9 cellular contexts compared by ENCODE assay signal in the genomic region with DNA sequence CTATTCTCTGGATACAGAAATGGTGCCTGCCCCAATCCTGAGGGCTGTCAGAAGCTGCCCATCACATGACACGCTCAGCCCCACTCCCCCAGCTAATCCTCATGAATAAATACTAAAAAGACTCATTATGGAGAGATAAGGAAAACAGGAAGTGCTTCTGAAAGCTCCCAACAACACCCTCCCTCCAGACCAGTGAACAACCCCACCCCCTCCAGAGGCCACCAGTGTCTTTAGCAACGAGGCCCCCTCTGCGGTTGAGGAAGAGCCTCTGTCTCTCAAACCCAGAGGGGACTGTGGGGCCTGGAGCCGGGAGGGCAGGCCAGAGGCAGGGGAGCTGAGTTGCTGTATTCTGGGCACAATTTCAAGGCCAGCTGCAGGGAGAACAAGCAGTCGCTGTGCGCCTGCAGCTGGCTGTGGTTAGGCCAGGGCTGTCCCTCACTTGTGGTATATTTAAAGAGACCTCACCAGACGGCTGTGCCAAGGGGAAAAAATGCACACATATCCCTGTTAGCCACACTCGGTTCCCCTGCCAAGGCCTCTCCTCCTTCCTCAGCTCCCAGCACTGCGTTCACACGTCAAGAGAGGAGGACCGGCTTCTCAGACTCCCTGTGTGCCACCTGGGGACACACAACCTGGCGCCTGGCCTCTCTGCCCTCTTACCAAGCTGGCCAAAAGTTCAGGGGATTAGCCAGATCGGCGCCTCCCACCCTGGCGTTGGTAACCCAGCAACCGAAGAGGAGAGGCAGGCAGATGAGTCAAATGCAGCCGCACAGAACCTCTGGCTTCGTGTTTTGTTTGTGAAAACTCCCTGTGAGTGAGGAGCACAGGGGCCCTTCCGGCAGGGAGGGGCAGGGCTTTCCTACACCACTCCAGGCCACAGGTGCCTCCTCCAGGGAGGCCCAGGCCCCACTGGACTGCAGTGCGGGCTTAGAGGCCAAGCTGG.
DNase-seq lines count a peak whose midpoint lies in the region; ATAC-seq lines count a peak whose summit lies in the region.
"Had no signal": no experiment of that assay in that cellular context is flagged by ENCODE, and none has a peak within 500 bp of the region (broad histone marks: within the 10 kb centered on the region; RNA-seq: fewer than 3 reads in every experiment).

No MANE protein-coding gene starts in this region.

- ATAC-seq in GM21737 (IDR thresholded peaks at IDR 0.05; ENCODE audit: unreplicated experiment) = peak; percentile 52
- no peak for ATAC-seq in naive thymus-derived CD8-positive, alpha-beta T cell

- peaks cover 0 to 17% (median 0%) of the 10 kb centered on the region in 4 donors for H3K4me1 Mint-ChIP-seq in naive thymus-derived CD8-positive, alpha-beta T cell

- peaks cover 0 to 15% (median 3%) of the 10 kb centered on the region in 5 donors for H3K27me3 Mint-ChIP-seq in naive thymus-derived CD8-positive, alpha-beta T cell
- H3K27me3 Mint-ChIP-seq: activated B cell treated with CpG ODN at 0.5 μM for 24 hours had no signal

- H3K4me1 ChIP-seq in skeletal muscle tissue (ENCODE audit: control insufficient read depth in 3 of 3, insufficient read depth in 3 of 3, low read length in 3 of 3) = peaks cover 19 to 28% (median 25%) of the 10 kb centered on the region in 3 donors

- POLR2A ChIA-PET in naive thymus-derived CD8-positive, alpha-beta T cell (lab: Charles Lee) = no interaction called here

- H3K9me3 Mint-ChIP-seq in naive thymus-derived CD8-positive, alpha-beta T cell = no peaks in the 10 kb centered on the region
- H3K9me3 Mint-ChIP-seq: activated B cell treated with CpG ODN at 0.5 μM for 24 hours had no signal

- H3K4me3 ChIP-seq in skeletal muscle tissue (ENCODE audit: low read length in 3 of 3) = peak overlapping the region in 2 of 3 donors; percentile 49 to 54

- peak; percentile 91 for DNase-seq in NCI-H2029 (lab: John Stamatoyannopoulos, UW)
- DNase-seq in hepatic stellate cell (ENCODE audit: low spot score) = peak; percentile 87
- no peak for DNase-seq in naive thymus-derived CD8-positive, alpha-beta T cell
- no peak for DNase-seq in NCI-H187 (lab: John Stamatoyannopoulos, UW)
- DNase-seq in HuH-7.5 (ENCODE audit: low spot score) = no peak
- DNase-seq: activated B cell treated with CpG ODN at 0.5 μM for 24 hours had no signal

- no peak overlapping the region for H3K4me3 Mint-ChIP-seq in naive thymus-derived CD8-positive, alpha-beta T cell
- H3K4me3 Mint-ChIP-seq: activated B cell treated with CpG ODN at 0.5 μM for 24 hours had no signal

- no peaks in the 10 kb centered on the region for H3K27me3 ChIP-seq in skeletal muscle tissue (ENCODE audit: control insufficient read depth in 3 of 3, insufficient read depth in 3 of 3, low read length in 3 of 3)

- H3K9me3 ChIP-seq in skeletal muscle tissue (ENCODE audit: control insufficient read depth in 3 of 3, low read length in 3 of 3) = no peaks in the 10 kb centered on the region

- no peaks in the 10 kb centered on the region for H3K36me3 ChIP-seq in skeletal muscle tissue (ENCODE audit: control insufficient read depth in 3 of 3, insufficient read depth in 3 of 3, low read length in 3 of 3)

- H3K27ac Mint-ChIP-seq in naive thymus-derived CD8-positive, alpha-beta T cell = no peak overlapping the region
- H3K27ac Mint-ChIP-seq: activated B cell treated with CpG ODN at 0.5 μM for 24 hours had no signal

- H3K27ac ChIP-seq in angular gyrus (ENCODE audit: low read depth, low read length) = peak overlapping the region; percentile 89
- peak overlapping the region; percentile 52 for H3K27ac ChIP-seq in skeletal muscle tissue (ENCODE audit: low read depth, low read length)

- no peaks in the 10 kb centered on the region for H3K36me3 Mint-ChIP-seq in naive thymus-derived CD8-positive, alpha-beta T cell

- H3K9ac ChIP-seq in skeletal muscle tissue (ENCODE audit: low read depth in 1 of 3, low read length in 3 of 3) = peak overlapping the region in 2 of 3 donors; percentile 40 to 66

Comparison
In these comparisons a context has a peak if more than half of its experiments do, and no peak if none do; other contexts are left out.
1. DNase-seq: peak in NCI-H2029 (single experiment) and hepatic stellate cell (single experiment); none in naive thymus-derived CD8-positive, alpha-beta T cell (0 of 10), NCI-H187 (0 of 2) and HuH-7.5 (single experiment).